ENCODE assay signal across 8 cellular contexts in the genomic region with DNA sequence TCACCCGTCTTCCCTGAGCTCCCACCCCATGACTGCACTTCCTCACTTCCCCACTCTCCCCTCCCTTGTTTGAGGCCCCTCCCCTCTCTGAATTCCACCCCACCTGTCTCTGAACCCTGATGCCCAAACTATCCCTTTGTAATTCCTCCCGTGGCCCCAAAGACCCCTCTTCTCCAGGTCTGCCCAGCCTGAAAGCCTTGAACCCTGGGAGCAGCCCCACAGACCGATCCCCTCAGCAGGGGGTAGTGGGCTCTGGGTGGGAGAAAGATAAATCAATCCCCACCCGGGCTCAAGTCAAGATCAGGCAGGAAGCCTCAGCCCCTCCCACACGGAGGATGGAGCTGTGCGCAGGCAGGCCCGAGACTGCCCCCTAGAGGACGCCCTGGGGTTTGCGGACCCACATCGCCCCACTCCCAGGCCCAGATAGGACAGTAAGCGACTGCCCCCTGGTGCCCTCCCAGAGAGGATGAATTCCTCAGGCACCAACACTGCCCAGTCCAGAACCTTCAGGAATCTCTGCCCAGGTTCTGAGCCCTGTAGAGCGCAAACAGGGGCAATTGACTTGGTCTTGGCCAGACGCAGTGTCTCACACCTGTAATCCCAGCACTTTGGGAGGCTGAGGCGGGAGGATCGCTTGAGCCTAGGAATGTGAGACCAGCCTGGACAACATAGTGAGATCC. TPM values are rescaled to one million over a fixed set of nuclear protein-coding genes. Genes with fewer than 3 reads are reported as not detected.
A peak's percentile ranks its signal among the peaks of the same experiment; 100 is the strongest.
DNase-seq lines count a peak whose midpoint lies in the region; ATAC-seq and TF ChIP-seq lines count a peak whose summit lies in the region.

No MANE protein-coding gene starts in this region.

- H3K27me3 Mint-ChIP-seq in chondrocyte (ENCODE audit: low read depth), result no peaks in the 10 kb centered on the region

- TF ChIP-seq CTCF in chondrocyte (IDR thresholded peaks at IDR 0.05) (peak; percentile 100), left lung (IDR thresholded peaks at IDR 0.05) (peak; percentile 99 to 100)

- no peaks in the 10 kb centered on the region for H3K36me3 Mint-ChIP-seq in chondrocyte (ENCODE audit: low read depth)

- H3K4me1 ChIP-seq in left lung, result peaks cover 0 to 14% of the 10 kb centered on the region in 2 donors

- peak; percentile 92 for DNase-seq in AG20443 (ENCODE audit: low spot score)
- DNase-seq in GM19240 (ENCODE audit: insufficient read length, low spot score), result peak; percentile 98
- peak; percentile 87 to 98 for DNase-seq in NCI-H526 (lab: John Stamatoyannopoulos, UW)
- DNase-seq in activated CD4-positive, alpha-beta T cell treated with anti-CD3 and anti-CD28 coated beads for 48 hours, result peak; percentile 98
- DNase-seq in chondrocyte (ENCODE audit: low spot score), result peak; percentile 95
- peak; percentile 97 to 98 for DNase-seq in left lung
- peak; percentile 96 to 98 for DNase-seq in stimulated activated CD4-positive, alpha-beta T cell treated with anti-CD3 and anti-CD28 coated beads, Interleukin-4, amount 100 ng/mL, for 48 hours (ENCODE audit: low read depth in 2 of 2)

- peak; percentile 35 for ATAC-seq in HG03521 (IDR thresholded peaks at IDR 0.05; ENCODE audit: unreplicated experiment)
- ATAC-seq in left lung, result peak; percentile 87

- H3K27ac ChIP-seq in left lung, result peak overlapping the region in 1 of 2 donors; percentile 39

- no peaks in the 10 kb centered on the region for H3K9me3 Mint-ChIP-seq in chondrocyte (ENCODE audit: low read depth)

- H3K4me3 ChIP-seq in left lung, result no peak overlapping the region

- H3K4me3 Mint-ChIP-seq in chondrocyte (ENCODE audit: unreplicated experiment), result no peak overlapping the region

- peak overlapping the region; percentile 74 for H3K27ac Mint-ChIP-seq in chondrocyte (ENCODE audit: unreplicated experiment)

- H3K36me3 ChIP-seq in left lung, result no peaks in the 10 kb centered on the region

- no peaks in the 10 kb centered on the region for H3K9me3 ChIP-seq in left lung

- no peaks in the 10 kb centered on the region for H3K27me3 ChIP-seq in left lung

- intact Hi-C loops in left lung (cut with DNase I), result loop anchor here in 1 of 2 donors (2.0 to 10.0 kb wide), 2 partner anchors 23 to 139 kb away; no protein-coding TSS in a partner anchor

- peaks cover 28% of the 10 kb centered on the region for H3K4me1 Mint-ChIP-seq in chondrocyte (ENCODE audit: low read depth)

RNA-seq across cellular contexts. Expression of a gene that starts 11.7 kb away (rescaled TPM):
- total RNA-seq in chondrocyte (1,313 to 1,335 TPM (median 1,322 TPM) in 3 replicates), left lung (100 to 1,000 TPM; 482 to 951 TPM)

RNA-seq across cellular contexts. Expression of a gene that starts 44.6 kb away (rescaled TPM):
- total RNA-seq in chondrocyte (195 to 208 TPM (median 205 TPM) in 3 replicates), left lung (100 to 1,000 TPM; 116 to 160 TPM)
